Comparison of ENCODE assay signal across 1 cellular context in genomic region chr19:43950834-43951626, GRCh38.
TF ChIP-seq lines count a peak whose summit lies in the region.

Gene ZNF221 (plus strand): TSS chr19:43951228. CDS start chr19:43962727, 11,499 bp downstream.

TF ChIP-seq in HepG2, 621 proteins besides CTCF, POLR2A, EP300 and RAD21 (continued from another document):
- TF ChIP-seq, protein P1, sequence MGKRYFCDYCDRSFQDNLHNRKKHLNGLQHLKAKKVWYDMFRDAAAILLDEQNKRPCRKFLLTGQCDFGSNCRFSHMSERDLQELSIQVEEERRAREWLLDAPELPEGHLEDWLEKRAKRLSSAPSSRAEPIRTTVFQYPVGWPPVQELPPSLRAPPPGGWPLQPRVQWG (CRISPR knock-in tag; IDR thresholded peaks at IDR 0.05; ENCODE audit: borderline replicate concordance, low read depth), result no peak
